ENCODE assay signal across 9 cellular contexts in the genomic region with DNA sequence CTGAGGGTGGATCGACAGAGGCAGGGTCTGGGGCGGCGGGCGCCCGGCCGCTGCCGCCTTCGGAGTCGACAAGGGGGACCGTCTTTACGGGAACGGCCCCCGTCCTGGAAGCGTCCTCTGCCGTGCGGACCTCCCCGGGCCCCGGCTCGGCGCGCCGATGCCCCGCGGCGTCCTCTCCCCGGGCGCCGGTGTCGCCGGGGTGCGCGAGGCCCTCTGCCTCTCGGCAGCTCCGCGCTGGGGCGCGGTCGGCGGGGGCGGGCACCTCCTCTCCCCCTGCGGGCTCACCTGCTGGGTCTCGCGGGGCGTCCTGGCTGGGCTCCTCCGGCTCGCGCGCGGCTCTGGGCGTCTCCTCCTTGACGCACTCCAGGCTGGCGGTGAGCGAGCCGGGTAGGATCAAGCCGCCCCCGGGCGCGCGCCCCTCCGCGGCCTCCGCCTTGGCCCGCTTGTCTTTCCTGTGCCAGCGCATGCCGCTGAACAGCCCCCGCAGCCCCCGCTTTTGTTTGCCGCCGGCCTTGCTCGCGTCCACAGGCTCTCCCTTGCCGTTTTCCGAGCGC. TPM values are rescaled to one million over a fixed set of nuclear protein-coding genes. Genes with fewer than 3 reads are reported as not detected.
A peak's percentile ranks its signal among the peaks of the same experiment; 100 is the strongest.
DNase-seq lines count a peak whose midpoint lies in the region; ATAC-seq lines count a peak whose summit lies in the region.
"Had no signal": no experiment of that assay in that cellular context is flagged by ENCODE, and none has a peak within 500 bp of the region (broad histone marks: within the 10 kb centered on the region; RNA-seq: fewer than 3 reads in every experiment).

No MANE protein-coding gene starts in this region.

- peaks cover 20% of the 10 kb centered on the region for H3K27me3 ChIP-seq in iPS DF 6.9 (ENCODE audit: control insufficient read depth, insufficient read depth, low read length)
- H3K27me3 ChIP-seq in aorta (ENCODE audit: control insufficient read depth in 1 of 2, insufficient read depth in 2 of 2, low read length in 1 of 2): peaks cover 0 to 4% of the 10 kb centered on the region in 2 donors

- H3K4me1 Mint-ChIP-seq in T-helper 17 cell: peaks cover 11% of the 10 kb centered on the region
- H3K4me1 Mint-ChIP-seq in stimulated activated naive B cell treated with anti-CD40 and anti-IgM and Interleukin-4, amounts not matched to agents 10 μg/mL and 1 μg/mL and 100 μg/mL, for 72 hours: peaks cover 13 to 15% of the 10 kb centered on the region in 2 donors
- H3K4me1 Mint-ChIP-seq in activated T-helper 2 cell treated with anti-CD3 and anti-CD28 coated beads, Interferon-gamma antibody, Interleukin-2, Interleukin-4, amounts not matched to agents 10 μg/mL and 5 μg/mL and 100 μg/mL, durations not matched to agents 14 hours and 24 hours and 36 hours (ENCODE audit: low read depth): peaks cover 10% of the 10 kb centered on the region

- H3K4me1 ChIP-seq in iPS DF 6.9 (ENCODE audit: control insufficient read depth, insufficient read depth, low read length) (no peaks in the 10 kb centered on the region; the same call in 1 of the 2 replicates), aorta (ENCODE audit: control insufficient read depth in 1 of 2, insufficient read depth in 2 of 2, low read length in 2 of 2) (no peaks in the 10 kb centered on the region)

- DNase-seq in NCI-H2081 (lab: John Stamatoyannopoulos, UW): peak; percentile 30 to 62
- no peak for DNase-seq in NCI-H2081 treated with DMSO at 0.1 percent for 48 hours (lab: John Stamatoyannopoulos, UW)
- DNase-seq in T-helper 17 cell: no peak
- DNase-seq in iPS DF 6.9 (ENCODE audit: low read depth, low spot score): no peak
- no peak for DNase-seq in stimulated activated naive B cell treated with anti-CD40 and anti-IgM and Interleukin-4, amounts not matched to agents 10 μg/mL and 1 μg/mL and 100 μg/mL, for 72 hours
- DNase-seq in NCI-H1048 (lab: John Stamatoyannopoulos, UW): no peak
- DNase-seq in activated T-helper 2 cell treated with anti-CD3 and anti-CD28 coated beads, Interferon-gamma antibody, Interleukin-2, Interleukin-4, amounts not matched to agents 10 μg/mL and 5 μg/mL and 100 μg/mL, durations not matched to agents 14 hours and 24 hours and 36 hours (ENCODE audit: low spot score): no peak
- DNase-seq in aorta: no peak

- peaks cover 8% of the 10 kb centered on the region for H3K36me3 Mint-ChIP-seq in T-helper 17 cell (ENCODE audit: low read depth)
- H3K36me3 Mint-ChIP-seq in stimulated activated naive B cell treated with anti-CD40 and anti-IgM and Interleukin-4, amounts not matched to agents 10 μg/mL and 1 μg/mL and 100 μg/mL, for 72 hours: peaks cover 3 to 7% of the 10 kb centered on the region in 2 donors
- H3K36me3 Mint-ChIP-seq in activated T-helper 2 cell treated with anti-CD3 and anti-CD28 coated beads, Interferon-gamma antibody, Interleukin-2, Interleukin-4, amounts not matched to agents 10 μg/mL and 5 μg/mL and 100 μg/mL, durations not matched to agents 14 hours and 24 hours and 36 hours (ENCODE audit: low read depth): no peaks in the 10 kb centered on the region

- ATAC-seq in T-helper 17 cell (no peak), aorta (ENCODE audit: low FRiP score) (no peak)
- peak in 1 of 2 donors; percentile 25 for ATAC-seq in stimulated activated naive B cell treated with anti-CD40 and anti-IgM and Interleukin-4, amounts not matched to agents 10 μg/mL and 1 μg/mL and 100 μg/mL, for 72 hours (replicated peaks)

- peaks cover 61% of the 10 kb centered on the region for H3K27me3 Mint-ChIP-seq in T-helper 17 cell
- peaks cover 56 to 71% of the 10 kb centered on the region in 2 donors for H3K27me3 Mint-ChIP-seq in stimulated activated naive B cell treated with anti-CD40 and anti-IgM and Interleukin-4, amounts not matched to agents 10 μg/mL and 1 μg/mL and 100 μg/mL, for 72 hours
- peaks cover 71% of the 10 kb centered on the region for H3K27me3 Mint-ChIP-seq in activated T-helper 2 cell treated with anti-CD3 and anti-CD28 coated beads, Interferon-gamma antibody, Interleukin-2, Interleukin-4, amounts not matched to agents 10 μg/mL and 5 μg/mL and 100 μg/mL, durations not matched to agents 14 hours and 24 hours and 36 hours (ENCODE audit: low read depth)

- peak overlapping the region; percentile 76 for H3K4me3 Mint-ChIP-seq in T-helper 17 cell
- H3K4me3 Mint-ChIP-seq in stimulated activated naive B cell treated with anti-CD40 and anti-IgM and Interleukin-4, amounts not matched to agents 10 μg/mL and 1 μg/mL and 100 μg/mL, for 72 hours: peak overlapping the region; percentile 57 to 64
- no peak overlapping the region for H3K4me3 Mint-ChIP-seq in activated T-helper 2 cell treated with anti-CD3 and anti-CD28 coated beads, Interferon-gamma antibody, Interleukin-2, Interleukin-4, amounts not matched to agents 10 μg/mL and 5 μg/mL and 100 μg/mL, durations not matched to agents 14 hours and 24 hours and 36 hours (ENCODE audit: low read depth)

- no peaks in the 10 kb centered on the region for H3K36me3 ChIP-seq in iPS DF 6.9 (ENCODE audit: control insufficient read depth, insufficient read depth, low read length)
- H3K36me3 ChIP-seq in aorta (ENCODE audit: control insufficient read depth in 1 of 2, insufficient read depth in 2 of 2, low read length in 1 of 2): no peaks in the 10 kb centered on the region

- no peaks in the 10 kb centered on the region for H3K9me3 ChIP-seq in T-helper 17 cell (ENCODE audit: control insufficient read depth, low read length, poor library complexity, severe bottlenecking)
- no peaks in the 10 kb centered on the region for H3K9me3 ChIP-seq in iPS DF 6.9 (ENCODE audit: control insufficient read depth, insufficient read depth, low read length)
- H3K9me3 ChIP-seq in aorta (ENCODE audit: control insufficient read depth, low read length): no peaks in the 10 kb centered on the region

- H3K9me3 Mint-ChIP-seq in stimulated activated naive B cell treated with anti-CD40 and anti-IgM and Interleukin-4, amounts not matched to agents 10 μg/mL and 1 μg/mL and 100 μg/mL, for 72 hours: no peaks in the 10 kb centered on the region
- no peaks in the 10 kb centered on the region for H3K9me3 Mint-ChIP-seq in activated T-helper 2 cell treated with anti-CD3 and anti-CD28 coated beads, Interferon-gamma antibody, Interleukin-2, Interleukin-4, amounts not matched to agents 10 μg/mL and 5 μg/mL and 100 μg/mL, durations not matched to agents 14 hours and 24 hours and 36 hours

- H3K27ac ChIP-seq in iPS DF 6.9 (ENCODE audit: low read length) (no peak overlapping the region), aorta (ENCODE audit: low read depth in 1 of 2, low read length in 2 of 2) (no peak overlapping the region)

- H3K4me3 ChIP-seq in iPS DF 6.9 (ENCODE audit: low read length) (peak overlapping the region; percentile 27; the same call in 1 of the 2 replicates), aorta (ENCODE audit: low read length in 2 of 2) (peak overlapping the region in 1 of 2 donors; percentile 8)

- intact Hi-C loops in activated T-helper 2 cell treated with anti-CD3 and anti-CD28 coated beads, Interferon-gamma antibody, Interleukin-2, Interleukin-4, amounts not matched to agents 10 μg/mL and 5 μg/mL and 100 μg/mL, durations not matched to agents 14 hours and 24 hours and 36 hours (cut with micrococcal nuclease): no loop called here
- intact Hi-C loops in aorta (cut with DNase I): no loop called here

- no CpG with 5 or more reads among the region's 74 CpGs for WGBS in iPS DF 6.9 (ENCODE audit: insufficient coverage, insufficient read length)
- WGBS in aorta, 2 donors: 1% methylated on average over 66 to 74 of the region's 74 CpGs

- no peak overlapping the region for H3K27ac Mint-ChIP-seq in T-helper 17 cell
- H3K27ac Mint-ChIP-seq in stimulated activated naive B cell treated with anti-CD40 and anti-IgM and Interleukin-4, amounts not matched to agents 10 μg/mL and 1 μg/mL and 100 μg/mL, for 72 hours: no peak overlapping the region
- H3K27ac Mint-ChIP-seq in activated T-helper 2 cell treated with anti-CD3 and anti-CD28 coated beads, Interferon-gamma antibody, Interleukin-2, Interleukin-4, amounts not matched to agents 10 μg/mL and 5 μg/mL and 100 μg/mL, durations not matched to agents 14 hours and 24 hours and 36 hours: no peak overlapping the region

RNA-seq across cellular contexts. Expression of a gene that starts 1.5 kb away (rescaled TPM):
- total RNA-seq in T-helper 17 cell: not detected
- not detected in 2 replicates for total RNA-seq in activated T-helper 2 cell treated with anti-CD3 and anti-CD28 coated beads, Interferon-gamma antibody, Interleukin-2, Interleukin-4, amounts not matched to agents 10 μg/mL and 5 μg/mL and 100 μg/mL, durations not matched to agents 14 hours and 24 hours and 36 hours
- not detected for total RNA-seq in aorta
- polyA plus RNA-seq in aorta: under 1 TPM in 1 of 2 donors, not detected in 1; under 0.01 TPM
- total RNA-seq: M059J had no signal

Comparison
In these comparisons a context has a peak if more than half of its experiments do, and no peak if none do; other contexts are left out.
1. DNase-seq: peak in NCI-H2081 (2 of 2); none in NCI-H2081 treated with DMSO at 0.1 percent for 48 hours (single experiment), T-helper 17 cell (0 of 3), iPS DF 6.9 (single experiment), stimulated activated naive B cell treated with anti-CD40 and anti-IgM and Interleukin-4, amounts not matched to agents 10 μg/mL and 1 μg/mL and 100 μg/mL, for 72 hours (single experiment), NCI-H1048 (single experiment), activated T-helper 2 cell treated with anti-CD3 and anti-CD28 coated beads, Interferon-gamma antibody, Interleukin-2, Interleukin-4, amounts not matched to agents 10 μg/mL and 5 μg/mL and 100 μg/mL, durations not matched to agents 14 hours and 24 hours and 36 hours (single experiment) and aorta (0 of 2).